In genomic region chr2:216015722-216016464, GRCh38 we compare ENCODE assay signal across 8 cellular contexts. TPM values are rescaled to one million over a fixed set of nuclear protein-coding genes. Genes with fewer than 3 reads are reported as not detected.
A peak's percentile ranks its signal among the peaks of the same experiment; 100 is the strongest.
DNase-seq lines count a peak whose midpoint lies in the region; ATAC-seq, FAIRE-seq and TF ChIP-seq lines count a peak whose summit lies in the region.

No MANE protein-coding gene starts in this region.

- peak; percentile 80 for ATAC-seq in GM21619 (IDR thresholded peaks at IDR 0.05; ENCODE audit: unreplicated experiment)
- ATAC-seq in Right ventricle myocardium superior (ENCODE audit: poor library complexity) = no peak

- no peak for TF ChIP-seq CTCF in MM.1S (IDR thresholded peaks at IDR 0.05; ENCODE audit: low read length)

- H3K36me3 ChIP-seq in MM.1S (replicated peaks; ENCODE audit: insufficient read depth, low read length) = no peaks in the 10 kb centered on the region

- FAIRE-seq in GM18507 (lab: Jason Lieb, UNC) = peak; percentile 99

- H3K27me3 ChIP-seq in MM.1S (replicated peaks; ENCODE audit: insufficient read depth, low read length) = no peaks in the 10 kb centered on the region

- H3K9me3 ChIP-seq in MM.1S (replicated peaks; ENCODE audit: insufficient read depth, low read length) = no peaks in the 10 kb centered on the region

- H3K27ac ChIP-seq in MM.1S (ENCODE audit: low read length) = peak overlapping the region; percentile 96

- H3K4me2 ChIP-seq in MM.1S (ENCODE audit: low read depth, low read length) = peak overlapping the region; percentile 79

- peaks cover 39% of the 10 kb centered on the region for H3K4me1 ChIP-seq in MM.1S (ENCODE audit: low read length)

- peak overlapping the region; percentile 77 for H3K9ac ChIP-seq in MM.1S (ENCODE audit: low read length)

- intact Hi-C loops in Right ventricle myocardium superior (cut with DNase I) = no loop called here

- H2AFZ ChIP-seq in MM.1S (ENCODE audit: low read length) = peak overlapping the region; percentile 51

- DNase-seq in GM18507 (ENCODE audit: extremely low spot score, insufficient read length, low read depth) = no peak
- DNase-seq in MM.1S = peak; percentile 93
- peak; percentile 45 to 60 for DNase-seq in activated T-cell treated with anti-CD3 and anti-CD28 coated beads, Interleukin-2, amount 50 U/mL, for 48 hours
- DNase-seq in stimulated activated CD8-positive, alpha-beta memory T cell treated with anti-CD3 and anti-CD28 coated beads, Interleukin-4, amount 100 ng/mL, for 48 hours = peak; percentile 61
- no peak for DNase-seq in ecto neural progenitor cell (ENCODE audit: low spot score)
- DNase-seq in Right ventricle myocardium superior = no peak
- DNase-seq in UCSD-AML1 (lab: John Stamatoyannopoulos, UW; ENCODE audit: unreplicated experiment) = no peak

- H4K20me1 ChIP-seq in MM.1S (ENCODE audit: insufficient read depth, low read length) = no peaks in the 10 kb centered on the region

- peak overlapping the region; percentile 35 for H3K4me3 ChIP-seq in MM.1S (ENCODE audit: low read length)

- peaks cover 26% of the 10 kb centered on the region for H3K79me2 ChIP-seq in MM.1S (ENCODE audit: low read length)

- H3F3A ChIP-seq in MM.1S (ENCODE audit: insufficient read depth, low read length) = peaks cover 46% of the 10 kb centered on the region

- no peaks in the 10 kb centered on the region for H3K9me2 ChIP-seq in MM.1S (replicated peaks; ENCODE audit: insufficient read depth, low read length)

RNA-seq across cellular contexts. Expression of gene MREG, which starts 2.5 kb away (rescaled TPM):
- total RNA-seq in Right ventricle myocardium superior = 0.38 TPM

Comparison
In these comparisons a context has a peak if more than half of its experiments do, and no peak if none do; other contexts are left out.
1. DNase-seq: peak in MM.1S (single experiment), activated T-cell treated with anti-CD3 and anti-CD28 coated beads, Interleukin-2, amount 50 U/mL, for 48 hours (2 of 2) and stimulated activated CD8-positive, alpha-beta memory T cell treated with anti-CD3 and anti-CD28 coated beads, Interleukin-4, amount 100 ng/mL, for 48 hours (single experiment); none in GM18507 (single experiment), ecto neural progenitor cell (single experiment), Right ventricle myocardium superior (single experiment) and UCSD-AML1 (single experiment).